Comparison of ENCODE assay signal across 18 cellular contexts in genomic region chr5:148855249-148856008, GRCh38. TPM values are rescaled to one million over a fixed set of nuclear protein-coding genes. Genes with fewer than 3 reads are reported as not detected.
DNase-seq lines count a peak whose midpoint lies in the region; ATAC-seq and TF ChIP-seq lines count a peak whose summit lies in the region.
"Had no signal": no experiment of that assay in that cellular context is flagged by ENCODE, and none has a peak within 500 bp of the region (broad histone marks: within the 10 kb centered on the region; RNA-seq: fewer than 3 reads in every experiment).

No MANE protein-coding gene starts in this region.

- H3K9me3 ChIP-seq in left ventricle myocardium inferior (replicated peaks) (no peaks in the 10 kb centered on the region), right atrium auricular region (no peaks in the 10 kb centered on the region), MG63 (no peaks in the 10 kb centered on the region), lower lobe of right lung (no peaks in the 10 kb centered on the region), thyroid gland (no peaks in the 10 kb centered on the region)
- H3K9me3 ChIP-seq: BE2C, breast epithelium, gastroesophageal sphincter, pancreas, transverse colon had no signal

- intact Hi-C loops in left ventricle myocardium inferior (cut with micrococcal nuclease) (no loop called here), lower lobe of right lung (cut with DNase I) (no loop called here), thyroid gland (cut with DNase I) (no loop called here)

- TF ChIP-seq CTCF in left ventricle myocardium inferior (IDR thresholded peaks at IDR 0.05; ENCODE audit: borderline replicate concordance) = no peak
- no peak for TF ChIP-seq CTCF in right atrium auricular region (IDR thresholded peaks at IDR 0.05)
- TF ChIP-seq CTCF in lower lobe of right lung (IDR thresholded peaks at IDR 0.05) = no peak
- no peak for TF ChIP-seq CTCF in thyroid gland (IDR thresholded peaks at IDR 0.05)

- H3K4me1 ChIP-seq in left ventricle myocardium inferior (peaks cover 71% of the 10 kb centered on the region), right atrium auricular region (peaks cover 0 to 27% of the 10 kb centered on the region in 2 donors), lower lobe of right lung (peaks cover 45% of the 10 kb centered on the region), thyroid gland (peaks cover 16 to 17% of the 10 kb centered on the region in 2 donors)
- H3K4me1 ChIP-seq: BE2C, breast epithelium, gastroesophageal sphincter, pancreas had no signal

- H3K27me3 ChIP-seq in left ventricle myocardium inferior (ENCODE audit: low read depth) (no peaks in the 10 kb centered on the region), right atrium auricular region (no peaks in the 10 kb centered on the region), MG63 (no peaks in the 10 kb centered on the region), lower lobe of right lung (ENCODE audit: low read depth) (no peaks in the 10 kb centered on the region), thyroid gland (no peaks in the 10 kb centered on the region)
- H3K27me3 ChIP-seq: BE2C, breast epithelium, gastroesophageal sphincter, pancreas, transverse colon had no signal

- H3K36me3 ChIP-seq in left ventricle myocardium inferior (no peaks in the 10 kb centered on the region), right atrium auricular region (no peaks in the 10 kb centered on the region), MG63 (peaks cover 3% of the 10 kb centered on the region; the same call in 1 of the 2 replicates), lower lobe of right lung (no peaks in the 10 kb centered on the region), thyroid gland (no peaks in the 10 kb centered on the region)
- H3K36me3 ChIP-seq: BE2C, breast epithelium, gastroesophageal sphincter, pancreas, transverse colon had no signal

- H3K27ac ChIP-seq in left ventricle myocardium inferior (replicated peaks) (peak overlapping the region; percentile 53), right atrium auricular region (peak overlapping the region in 1 of 2 donors; percentile 46), lower lobe of right lung (peak overlapping the region; percentile 2), thyroid gland (peak overlapping the region in 2 of 3 donors; percentile 12 to 23)
- H3K27ac ChIP-seq: gastroesophageal sphincter, GM23248, pancreas, transverse colon had no signal

- 62 to 77% methylated on average over 5 of the region's 5 CpGs for WGBS in thyroid gland, 2 donors

- DNase-seq in left ventricle myocardium inferior = no peak
- DNase-seq in right atrium auricular region (ENCODE audit: low spot score) = no peak
- peak; percentile 37 for DNase-seq in MG63
- DNase-seq in lower lobe of right lung = no peak
- DNase-seq in thyroid gland = peak in 1 of 2 donors; percentile 19
- DNase-seq in mesenteric fat pad (ENCODE audit: low spot score) = no peak
- DNase-seq: activated naive CD4-positive, alpha-beta T cell; BE2C; effector CD8-positive, alpha-beta T cell; GM23248; NCI-H1694; pancreas; stimulated activated CD4-positive, alpha-beta T cell treated with anti-CD3 and anti-CD28 coated beads, Interleukin-15, amount 100 ng/mL, for 24 hours had no signal

- TF ChIP-seq POLR2A in thyroid gland (IDR thresholded peaks at IDR 0.05) = no peak

- H3K4me3 ChIP-seq in left ventricle myocardium inferior = no peak overlapping the region
- H3K4me3 ChIP-seq in right atrium auricular region = no peak overlapping the region
- H3K4me3 ChIP-seq in MG63 = no peak overlapping the region
- H3K4me3 ChIP-seq in lower lobe of right lung = no peak overlapping the region
- no peak overlapping the region for H3K4me3 ChIP-seq in thyroid gland (replicated peaks in 1 of 3)
- H3K4me3 ChIP-seq: breast epithelium, gastroesophageal sphincter, GM23248, pancreas, transverse colon had no signal

- ATAC-seq in lower lobe of right lung = no peak
- no peak for ATAC-seq in GM18870 (IDR thresholded peaks at IDR 0.05; ENCODE audit: unreplicated experiment)
- ATAC-seq in HG03457 (IDR thresholded peaks at IDR 0.05; ENCODE audit: unreplicated experiment) = no peak
- ATAC-seq: gastroesophageal sphincter, pancreas had no signal

RNA-seq across cellular contexts. Expression of gene ADRB2, which starts 29.0 kb away (rescaled TPM):
- total RNA-seq in left ventricle myocardium inferior (5.1 TPM), right atrium auricular region (1 to 10 TPM; 7.3 to 7.7 TPM), lower lobe of right lung (26.4 TPM), thyroid gland (1 to 10 TPM; 1.1 to 5.1 (median 4.2) TPM), mesenteric fat pad (25.3 TPM)
- total RNA-seq in MG63 (2014; rRNA removed; shearing (Covaris generic); ENCODE audit: low replicate concordance) = 5.3 and 12.9 TPM in 2 replicates
